ENCODE assay signal across 24 cellular contexts in genomic region chr10:131971591-131971990, GRCh38. TPM values are rescaled to one million over a fixed set of nuclear protein-coding genes. Genes with fewer than 3 reads are reported as not detected.
DNase-seq lines count a peak whose midpoint lies in the region; ATAC-seq and TF ChIP-seq lines count a peak whose summit lies in the region.
"Had no signal": no experiment of that assay in that cellular context is flagged by ENCODE, and none has a peak within 500 bp of the region (broad histone marks: within the 10 kb centered on the region; RNA-seq: fewer than 3 reads in every experiment).

No MANE protein-coding gene starts in this region.

- H3K9me3 Mint-ChIP-seq in CD4-positive, alpha-beta T cell, result no peaks in the 10 kb centered on the region
- no peaks in the 10 kb centered on the region for H3K9me3 Mint-ChIP-seq in activated CD8-positive, alpha-beta T cell treated with anti-CD3 and anti-CD28 coated beads for 36 hours
- H3K9me3 Mint-ChIP-seq in naive thymus-derived CD8-positive, alpha-beta T cell, result no peaks in the 10 kb centered on the region
- H3K9me3 Mint-ChIP-seq: naive B cell had no signal

- CTCF ChIA-PET in CD4-positive, alpha-beta T cell (lab: Charles Lee), result interaction anchor here (1.0 kb wide), 1 partner anchor 10 kb away, joined by 3 read pairs; no protein-coding TSS in a partner anchor
- CTCF ChIA-PET in activated CD8-positive, alpha-beta T cell treated with anti-CD3 and anti-CD28 coated beads for 36 hours (lab: Charles Lee), result interaction anchor here (2.0 to 3.4 kb wide), 2 partner anchors 10 to 86 kb away, joined by 6 to 13 read pairs; partner anchors contain the start of gene BNIP3
- CTCF ChIA-PET in GM10248 (lab: Yijun Ruan, JAX), result interaction anchor here (1.4 kb wide), 1 partner anchor 86 kb away, joined by 5 read pairs; no protein-coding TSS in a partner anchor

- peak overlapping the region; percentile 94 for H3K27ac Mint-ChIP-seq in CD4-positive, alpha-beta T cell
- H3K27ac Mint-ChIP-seq in activated CD8-positive, alpha-beta T cell treated with anti-CD3 and anti-CD28 coated beads for 36 hours, result peak overlapping the region; percentile 77
- H3K27ac Mint-ChIP-seq in naive thymus-derived CD8-positive, alpha-beta T cell, result peak overlapping the region; percentile 79 to 95 (median 94)

- DNase-seq in activated effector memory CD4-positive, alpha-beta T cell treated with anti-CD3 and anti-CD28 coated beads, Interleukin-2, amount 50 U/mL, for 16 hours, result peak; percentile 14
- no peak for DNase-seq in activated effector memory CD4-positive, alpha-beta T cell treated with Interleukin-2 at 50 U/mL for 16 hours
- DNase-seq in CD4-positive, alpha-beta T cell, result no peak
- DNase-seq in activated CD8-positive, alpha-beta T cell treated with anti-CD3 and anti-CD28 coated beads for 36 hours, result no peak
- DNase-seq in naive thymus-derived CD8-positive, alpha-beta T cell, result no peak
- no peak for DNase-seq in GM10248 (ENCODE audit: extremely low spot score)
- DNase-seq in hepatic stellate cell (ENCODE audit: low spot score), result no peak
- DNase-seq: activated gamma-delta T cell, DMS79 treated with DMSO at 0.1 percent for 48 hours, glutamatergic neuron, GOT3, left cardiac atrium, mesenchymal stem cell, MG63, naive B cell, NCI-H1436, NCI-H69, thyroid gland had no signal

- H3K27me3 ChIP-seq in CD4-positive, alpha-beta T cell (ENCODE audit: control insufficient read depth, insufficient read depth, low read length), result no peaks in the 10 kb centered on the region
- H3K27me3 ChIP-seq: body of pancreas, MG63, right atrium auricular region, thyroid gland had no signal

- peak overlapping the region; percentile 7 for H3K27ac ChIP-seq in CD4-positive, alpha-beta T cell (ENCODE audit: low read depth, low read length)
- H3K27ac ChIP-seq: coronary artery, HL-60, right atrium auricular region had no signal

- peaks cover 59% of the 10 kb centered on the region for H3K4me1 Mint-ChIP-seq in CD4-positive, alpha-beta T cell (ENCODE audit: low read depth)
- peaks cover 67% of the 10 kb centered on the region for H3K4me1 Mint-ChIP-seq in activated CD8-positive, alpha-beta T cell treated with anti-CD3 and anti-CD28 coated beads for 36 hours (ENCODE audit: low read depth)
- peaks cover 41 to 72% (median 56%) of the 10 kb centered on the region in 4 donors for H3K4me1 Mint-ChIP-seq in naive thymus-derived CD8-positive, alpha-beta T cell

- no peak for ATAC-seq in CD4-positive, alpha-beta T cell (ENCODE audit: poor library complexity)
- no peak for ATAC-seq in activated CD8-positive, alpha-beta T cell treated with anti-CD3 and anti-CD28 coated beads for 36 hours
- no peak for ATAC-seq in naive thymus-derived CD8-positive, alpha-beta T cell
- no peak for ATAC-seq in GM21825 (IDR thresholded peaks at IDR 0.05; ENCODE audit: unreplicated experiment)

- POLR2A ChIA-PET in CD4-positive, alpha-beta T cell (lab: Charles Lee), result interaction anchor here (1.6 to 4.2 kb wide), 4 partner anchors 10 to 71 kb away, joined by 5 to 21 read pairs (median 16); partner anchors contain the start of genes BNIP3 and PPP2R2D
- POLR2A ChIA-PET in activated CD8-positive, alpha-beta T cell treated with anti-CD3 and anti-CD28 coated beads for 36 hours (lab: Charles Lee), result interaction anchor here (0.7 to 1.3 kb wide), 4 partner anchors 9 to 68 kb away, joined by 3 to 4 read pairs (median 3); no protein-coding TSS in a partner anchor
- POLR2A ChIA-PET in naive thymus-derived CD8-positive, alpha-beta T cell (lab: Charles Lee), result interaction anchor here (1.3 to 3.7 kb wide), 3 partner anchors 10 to 71 kb away, joined by 4 to 29 read pairs (median 26); partner anchors contain the start of genes BNIP3 and PPP2R2D
- POLR2A ChIA-PET in GM10248 (lab: Yijun Ruan, JAX), result no interaction called here

- H3K27me3 Mint-ChIP-seq in CD4-positive, alpha-beta T cell, result no peaks in the 10 kb centered on the region
- H3K27me3 Mint-ChIP-seq in activated CD8-positive, alpha-beta T cell treated with anti-CD3 and anti-CD28 coated beads for 36 hours, result no peaks in the 10 kb centered on the region
- no peaks in the 10 kb centered on the region for H3K27me3 Mint-ChIP-seq in naive thymus-derived CD8-positive, alpha-beta T cell
- H3K27me3 Mint-ChIP-seq: IgD-negative memory B cell, naive B cell had no signal

- H3K36me3 Mint-ChIP-seq in CD4-positive, alpha-beta T cell (ENCODE audit: low read depth), result peaks cover 58% of the 10 kb centered on the region
- peaks cover 85% of the 10 kb centered on the region for H3K36me3 Mint-ChIP-seq in activated CD8-positive, alpha-beta T cell treated with anti-CD3 and anti-CD28 coated beads for 36 hours (ENCODE audit: low read depth)
- H3K36me3 Mint-ChIP-seq in naive thymus-derived CD8-positive, alpha-beta T cell, result peaks cover 0 to 51% (median 8%) of the 10 kb centered on the region in 3 donors

- intact Hi-C loops in CD4-positive, alpha-beta T cell (cut with DNase I, micrococcal nuclease), result loop anchor here in 1 of 2 experiments (10.0 kb wide), 1 partner anchor 183 kb away; no protein-coding TSS in a partner anchor
- intact Hi-C loops in activated CD8-positive, alpha-beta T cell treated with anti-CD3 and anti-CD28 coated beads for 36 hours (cut with micrococcal nuclease), result no loop called here

- H3K4me3 Mint-ChIP-seq in CD4-positive, alpha-beta T cell, result peak overlapping the region; percentile 91
- H3K4me3 Mint-ChIP-seq in activated CD8-positive, alpha-beta T cell treated with anti-CD3 and anti-CD28 coated beads for 36 hours, result no peak overlapping the region
- peak overlapping the region in 8 of 10 donors; percentile 85 to 98 (median 90) for H3K4me3 Mint-ChIP-seq in naive thymus-derived CD8-positive, alpha-beta T cell

- TF ChIP-seq CTCF in CD4-positive, alpha-beta T cell (IDR thresholded peaks at IDR 0.05), result no peak
- no peak for TF ChIP-seq CTCF in activated CD8-positive, alpha-beta T cell treated with anti-CD3 and anti-CD28 coated beads for 36 hours (IDR thresholded peaks at IDR 0.05)
- no peak for TF ChIP-seq CTCF in GM10248 (IDR thresholded peaks at IDR 0.05; ENCODE audit: control extremely low read depth, extremely low read depth, low read depth, missing control alignments)

- H3K9me3 ChIP-seq in CD4-positive, alpha-beta T cell (ENCODE audit: control insufficient read depth, low read length), result no peaks in the 10 kb centered on the region
- H3K9me3 ChIP-seq: body of pancreas, MG63, right atrium auricular region, thyroid gland had no signal

RNA-seq across cellular contexts. Expression of gene BNIP3, which starts 10.1 kb away (rescaled TPM):
- 10 to 100 TPM; 21.0 to 23.6 TPM for total RNA-seq in CD4-positive, alpha-beta T cell
- 100 to 1,000 TPM; 207 to 216 TPM for total RNA-seq in activated CD8-positive, alpha-beta T cell treated with anti-CD3 and anti-CD28 coated beads for 36 hours
- 10 to 100 TPM; 36.4 to 42.1 TPM for total RNA-seq in naive thymus-derived CD8-positive, alpha-beta T cell
- 10 to 100 TPM; 30.8 to 38.9 (median 37.5) TPM for polyA plus RNA-seq in naive thymus-derived CD8-positive, alpha-beta T cell

Comparison
In these comparisons a context has a peak if more than half of its experiments do, and no peak if none do; other contexts are left out.
1. RNA of gene BNIP3, which starts 10.1 kb away (total RNA-seq): 207 to 216 TPM in activated CD8-positive, alpha-beta T cell treated with anti-CD3 and anti-CD28 coated beads for 36 hours; 36.4 to 42.1 TPM in naive thymus-derived CD8-positive, alpha-beta T cell and 21.0 to 23.6 TPM in CD4-positive, alpha-beta T cell; every median in the first group is over 4 times any median in the second.
2. Peak in every context shown above with its lines, with median percentiles within 50 percentile points of each other: H3K27ac Mint-ChIP-seq.